Comparison of ENCODE assay signal across 8 cellular contexts in the genomic region with DNA sequence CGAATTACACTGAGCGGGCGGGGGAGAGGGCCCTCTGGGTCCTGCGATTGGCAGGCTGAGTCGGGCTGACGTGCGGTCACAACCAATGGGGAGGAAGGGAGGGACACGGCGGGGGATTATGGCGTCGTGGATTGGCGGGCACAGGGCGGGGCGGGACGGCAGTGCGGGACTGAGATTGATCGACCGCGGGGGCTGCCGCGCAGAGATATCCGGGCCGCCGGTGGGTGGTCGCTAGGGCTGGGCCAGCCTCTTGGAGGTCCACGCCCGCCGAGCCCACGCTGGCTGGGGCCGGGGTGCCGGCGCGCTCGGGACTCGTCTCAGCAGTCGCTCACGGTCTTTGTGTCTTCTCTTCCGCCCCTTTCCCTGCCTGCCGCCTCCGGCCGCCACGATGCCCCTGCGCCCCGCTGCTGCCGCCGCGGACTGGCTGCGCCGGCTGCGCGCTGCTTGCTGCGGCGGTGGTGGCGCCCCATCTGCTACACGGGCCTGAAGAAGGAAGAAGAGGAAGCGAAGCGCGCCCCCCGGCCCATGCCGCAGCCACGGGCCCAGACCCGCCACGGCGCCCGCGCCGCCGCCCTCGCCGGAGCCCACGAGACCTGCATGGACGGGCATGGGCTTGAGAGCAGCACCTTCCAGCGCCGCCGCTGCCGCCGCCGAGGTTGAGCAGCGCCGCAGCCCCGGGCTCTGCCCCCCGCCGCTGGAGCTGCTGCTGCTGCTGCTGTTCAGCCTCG.
DNase-seq lines count a peak whose midpoint lies in the region; ATAC-seq lines count a peak whose summit lies in the region.

A gene with protein sequence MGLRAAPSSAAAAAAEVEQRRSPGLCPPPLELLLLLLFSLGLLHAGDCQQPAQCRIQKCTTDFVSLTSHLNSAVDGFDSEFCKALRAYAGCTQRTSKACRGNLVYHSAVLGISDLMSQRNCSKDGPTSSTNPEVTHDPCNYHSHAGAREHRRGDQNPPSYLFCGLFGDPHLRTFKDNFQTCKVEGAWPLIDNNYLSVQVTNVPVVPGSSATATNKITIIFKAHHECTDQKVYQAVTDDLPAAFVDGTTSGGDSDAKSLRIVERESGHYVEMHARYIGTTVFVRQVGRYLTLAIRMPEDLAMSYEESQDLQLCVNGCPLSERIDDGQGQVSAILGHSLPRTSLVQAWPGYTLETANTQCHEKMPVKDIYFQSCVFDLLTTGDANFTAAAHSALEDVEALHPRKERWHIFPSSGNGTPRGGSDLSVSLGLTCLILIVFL (plus strand): TSS at position 200 of the 728 bp plus-strand sequence. CDS start 408 bp downstream, at position 608.

- peak; percentile 54 for ATAC-seq in HG03060 (IDR thresholded peaks at IDR 0.05; ENCODE audit: low read depth, unreplicated experiment)

- DNase-seq in DMS79 (lab: John Stamatoyannopoulos, UW) (peak; percentile 78), DMS79 treated with DMSO at 0.1 percent for 48 hours (lab: John Stamatoyannopoulos, UW) (no peak), NCI-H2107 treated with DMSO at 0.1 percent for 48 hours (lab: John Stamatoyannopoulos, UW; ENCODE audit: unreplicated experiment) (peak; percentile 88), inferior parietal cortex (ENCODE audit: extremely low spot score) (peak; percentile 90), smooth muscle cell of the brain vasculature (ENCODE audit: low read depth, low spot score) (peak; percentile 98)
- peak; percentile 77 to 87 (median 78) for DNase-seq in activated CD4-positive, CD25-positive, alpha-beta regulatory T cell (lab: John Stamatoyannopoulos, UW)
- DNase-seq in central memory CD4-positive, alpha-beta T cell = peak; percentile 87
